8 cellular contexts compared by ENCODE assay signal in genomic region chr22:39471421-39472141, GRCh38. TPM values are rescaled to one million over a fixed set of nuclear protein-coding genes. Genes with fewer than 3 reads are reported as not detected.
DNase-seq lines count a peak whose midpoint lies in the region; ATAC-seq and FAIRE-seq lines count a peak whose summit lies in the region.

No MANE protein-coding gene starts in this region.

- peak overlapping the region; percentile 86 for H3K4me2 ChIP-seq in BLaER1
- peak overlapping the region; percentile 70 for H3K4me2 ChIP-seq in Karpas-422 (ENCODE audit: low read depth, low read length, poor library complexity, severe bottlenecking)

- peak overlapping the region; percentile 42; the same call in 1 of the 2 replicates for H3K9ac ChIP-seq in BLaER1
- H3K9ac ChIP-seq in Karpas-422 (ENCODE audit: low read length): peak overlapping the region; percentile 82

- H3K9me2 ChIP-seq in Karpas-422 (replicated peaks; ENCODE audit: insufficient read depth, low read length): no peaks in the 10 kb centered on the region

- no peaks in the 10 kb centered on the region for H3K27me3 ChIP-seq in BLaER1
- no peaks in the 10 kb centered on the region for H3K27me3 ChIP-seq in Karpas-422 (ENCODE audit: low read length)
- no peaks in the 10 kb centered on the region for H3K27me3 ChIP-seq in muscle layer of duodenum (ENCODE audit: low read depth, low read length)

- H3K9me3 ChIP-seq in BLaER1 (no peaks in the 10 kb centered on the region), Karpas-422 (ENCODE audit: low read length) (no peaks in the 10 kb centered on the region), muscle layer of duodenum (ENCODE audit: control insufficient read depth in 1 of 2, low read length in 2 of 2) (no peaks in the 10 kb centered on the region)

- FAIRE-seq in GM19239 (lab: Jason Lieb, UNC): peak; percentile 97

- no peak overlapping the region for H2AFZ ChIP-seq in Karpas-422 (ENCODE audit: low read length)

- H3K79me2 ChIP-seq in Karpas-422 (ENCODE audit: low read length): peaks cover 100% of the 10 kb centered on the region

- H4K20me1 ChIP-seq in BLaER1: peaks cover 7% of the 10 kb centered on the region
- peaks cover 38% of the 10 kb centered on the region for H4K20me1 ChIP-seq in Karpas-422 (ENCODE audit: insufficient read depth, low read depth, low read length)

- DNase-seq in GM19239 (ENCODE audit: insufficient read length, low spot score) (peak; percentile 56), Karpas-422 (peak; percentile 65), caudate nucleus (lab: John Stamatoyannopoulos, UW) (peak in 1 of 61 donors; percentile 13), NCI-H2227 treated with DMSO at 0.1 percent for 48 hours (lab: John Stamatoyannopoulos, UW) (no peak)

- no peaks in the 10 kb centered on the region for H3K36me3 ChIP-seq in BLaER1
- peaks cover 16% of the 10 kb centered on the region for H3K36me3 ChIP-seq in Karpas-422 (ENCODE audit: insufficient read depth, low read length)
- no peaks in the 10 kb centered on the region for H3K36me3 ChIP-seq in muscle layer of duodenum (ENCODE audit: control insufficient read depth in 1 of 2, insufficient read depth in 2 of 2, low read length in 2 of 2)

- H3K27ac ChIP-seq in BLaER1 (peak overlapping the region; percentile 80), Karpas-422 (ENCODE audit: low read length) (peak overlapping the region; percentile 99), caudate nucleus (ENCODE audit: low read depth, low read length) (peak overlapping the region; percentile 100), muscle layer of duodenum (ENCODE audit: low read length) (peak overlapping the region; percentile 64)

- H3K4me3 ChIP-seq in BLaER1 (0 out of 2 replicates have a peak overlapping the region, but pooled peaks have one; percentile 7), Karpas-422 (ENCODE audit: low read length) (peak overlapping the region; percentile 49), muscle layer of duodenum (ENCODE audit: low read depth in 1 of 2, low read length in 2 of 2) (no peak overlapping the region)

- ATAC-seq in GM18517 (IDR thresholded peaks at IDR 0.05; ENCODE audit: unreplicated experiment): no peak
- ATAC-seq in GM18498 (IDR thresholded peaks at IDR 0.05; ENCODE audit: unreplicated experiment): no peak

- H3K4me1 ChIP-seq in BLaER1 (peaks cover 99% of the 10 kb centered on the region), Karpas-422 (ENCODE audit: low read length) (peaks cover 98% of the 10 kb centered on the region), muscle layer of duodenum (ENCODE audit: control insufficient read depth in 1 of 2, insufficient read depth in 2 of 2, low read length in 2 of 2) (peaks cover 8 to 27% of the 10 kb centered on the region in 2 donors)

RNA-seq across cellular contexts. Expression of gene MGAT3, which starts 14.8 kb away (rescaled TPM):
- 34.8 and 52.7 TPM in 2 replicates for total RNA-seq in Karpas-422 (2014; rRNA removed; shearing (Covaris generic); ENCODE audit: low replicate concordance)

RNA-seq across cellular contexts. Expression of gene MIEF1, which starts 30.5 kb away (rescaled TPM):
- 23.2 and 25.0 TPM in 2 replicates for total RNA-seq in Karpas-422 (2014; rRNA removed; shearing (Covaris generic); ENCODE audit: low replicate concordance)

RNA-seq across cellular contexts. Expression of gene ATF4, which starts 48.8 kb away (rescaled TPM):
- total RNA-seq in Karpas-422 (2014; rRNA removed; shearing (Covaris generic); ENCODE audit: low replicate concordance): 543 and 666 TPM in 2 replicates

Comparison
In these comparisons a context has a peak if more than half of its experiments do, and no peak if none do; other contexts are left out.
1. H3K4me3 ChIP-seq: peak in BLaER1 (single experiment) and Karpas-422 (single experiment); none in muscle layer of duodenum (0 of 2).
2. Peak in every context shown above with its lines, with median percentiles within 50 percentile points of each other: H3K27ac ChIP-seq.